Comparison of ENCODE assay signal across 9 cellular contexts in genomic region chr14:35339761-35340406, GRCh38. TPM values are rescaled to one million over a fixed set of nuclear protein-coding genes. Genes with fewer than 3 reads are reported as not detected.
DNase-seq lines count a peak whose midpoint lies in the region; ATAC-seq and TF ChIP-seq lines count a peak whose summit lies in the region.
"Had no signal": no experiment of that assay in that cellular context is flagged by ENCODE, and none has a peak within 500 bp of the region (broad histone marks: within the 10 kb centered on the region; RNA-seq: fewer than 3 reads in every experiment).

No MANE protein-coding gene starts in this region.

- H3K4me1 ChIP-seq in right cardiac atrium (ENCODE audit: control insufficient read depth, insufficient read depth, low read length): peaks cover 37% of the 10 kb centered on the region
- H3K4me1 ChIP-seq in thymus (ENCODE audit: control insufficient read depth, insufficient read depth, low read length): peaks cover 18% of the 10 kb centered on the region

- no peak for TF ChIP-seq CTCF in NB4 (IDR thresholded peaks at IDR 0.05; ENCODE audit: low read depth, low read length)
- TF ChIP-seq CTCF in GM10266 (IDR thresholded peaks at IDR 0.05; ENCODE audit: control insufficient read depth, insufficient read depth, low read depth, missing control alignments): no peak

- H3K9me3 ChIP-seq in right cardiac atrium (ENCODE audit: control insufficient read depth, low read length) (no peaks in the 10 kb centered on the region), thymus (ENCODE audit: control insufficient read depth) (no peaks in the 10 kb centered on the region)

- H3K27ac ChIP-seq in right cardiac atrium (ENCODE audit: low read length) (peak overlapping the region; percentile 34), thymus (ENCODE audit: low read depth) (peak overlapping the region; percentile 67)

- intact Hi-C loops in right cardiac atrium (cut with DNase I) (loop anchor here in 1 of 4 donors (5.0 kb wide), 2 partner anchors 47 to 62 kb away; partner anchors contain the start of gene NFKBIA), posterior vena cava (cut with DNase I) (loop anchor here in 1 of 2 donors (5.0 kb wide), 1 partner anchor 62 kb away; the partner anchor contains the start of gene NFKBIA)

- DNase-seq in activated effector memory CD4-positive, alpha-beta T cell treated with anti-CD3 and anti-CD28 coated beads, Interleukin-2, amount 50 U/mL, for 16 hours: peak; percentile 58
- no peak for DNase-seq in activated effector memory CD4-positive, alpha-beta T cell treated with Interleukin-2 at 50 U/mL for 16 hours
- DNase-seq in NB4 (ENCODE audit: low read depth) (peak; percentile 89), right cardiac atrium (peak in 2 of 3 donors; percentile 63 to 75), posterior vena cava (ENCODE audit: low spot score) (no peak), SW 1271 (lab: John Stamatoyannopoulos, UW) (no peak), GM10266 (ENCODE audit: extremely low spot score) (no peak)
- DNase-seq: NCI-H446 treated with DMSO at 0.1 percent for 48 hours had no signal

- H3K4me3 ChIP-seq in NB4 (ENCODE audit: low read depth, low read length) (no peak overlapping the region), right cardiac atrium (ENCODE audit: low read length) (no peak overlapping the region), thymus (ENCODE audit: low read length) (no peak overlapping the region)

- H3K36me3 ChIP-seq in thymus (ENCODE audit: control insufficient read depth, insufficient read depth): no peaks in the 10 kb centered on the region

- no peak for TF ChIP-seq POLR2A in NB4 (IDR thresholded peaks at IDR 0.05; ENCODE audit: extremely low read depth, insufficient read length)

- ATAC-seq in right cardiac atrium: no peak

- no peaks in the 10 kb centered on the region for H3K27me3 ChIP-seq in right cardiac atrium (ENCODE audit: control insufficient read depth, insufficient read depth)
- H3K27me3 ChIP-seq in thymus (ENCODE audit: control insufficient read depth, insufficient read depth): no peaks in the 10 kb centered on the region

- 70% methylated on average over 12 of the region's 12 CpGs for WGBS in right cardiac atrium
- 12% methylated on average over 12 of the region's 12 CpGs for WGBS in thymus

RNA-seq across cellular contexts. Expression of gene PSMA6, which starts 47.7 kb away (rescaled TPM):
- total RNA-seq in right cardiac atrium: 100 to 1,000 TPM; 149 to 175 (median 163) TPM
- 193 TPM for polyA plus RNA-seq in right cardiac atrium
- 206 TPM for polyA plus RNA-seq in thymus
- total RNA-seq in posterior vena cava: 100 to 1,000 TPM; 159 to 191 TPM

Comparison
In these comparisons a context has a peak if more than half of its experiments do, and no peak if none do; other contexts are left out.
1. DNase-seq: peak in activated effector memory CD4-positive, alpha-beta T cell treated with anti-CD3 and anti-CD28 coated beads, Interleukin-2, amount 50 U/mL, for 16 hours (single experiment), NB4 (single experiment) and right cardiac atrium (2 of 3); none in activated effector memory CD4-positive, alpha-beta T cell treated with Interleukin-2 at 50 U/mL for 16 hours (single experiment), posterior vena cava (single experiment), SW 1271 (0 of 2) and GM10266 (single experiment).